ENCODE assay signal across 11 cellular contexts in the genomic region with DNA sequence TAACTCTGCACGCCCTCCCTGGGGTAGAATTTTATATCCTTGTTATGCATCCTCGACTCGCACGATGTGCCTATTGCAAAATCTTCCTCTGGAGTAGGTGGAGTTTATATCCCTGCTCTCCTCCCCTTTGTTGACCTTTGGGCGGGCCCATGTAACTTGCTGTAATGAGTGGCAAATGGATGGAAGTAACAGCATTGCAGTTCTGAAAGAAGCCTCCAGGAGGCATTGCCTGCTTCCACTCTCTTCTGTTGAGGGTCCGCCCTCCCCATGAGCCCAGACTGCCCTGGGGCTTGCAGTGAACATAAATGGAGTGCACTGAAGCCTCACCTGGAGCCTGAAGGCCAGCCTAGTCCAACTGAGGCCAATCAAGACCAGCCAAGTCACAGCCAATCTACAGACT.
DNase-seq lines count a peak whose midpoint lies in the region; ATAC-seq and TF ChIP-seq lines count a peak whose summit lies in the region.
"Had no signal": no experiment of that assay in that cellular context is flagged by ENCODE, and none has a peak within 500 bp of the region (broad histone marks: within the 10 kb centered on the region; RNA-seq: fewer than 3 reads in every experiment).

No MANE protein-coding gene starts in this region.

- H3K4me1 ChIP-seq in mucosa of descending colon (ENCODE audit: low read depth), result no peaks in the 10 kb centered on the region
- no peaks in the 10 kb centered on the region for H3K4me1 ChIP-seq in mesenchymal stem cell (ENCODE audit: control insufficient read depth, insufficient read depth, low read depth, low read length)
- H3K4me1 ChIP-seq: breast epithelium had no signal

- H2AFZ ChIP-seq in mesenchymal stem cell (ENCODE audit: low read depth, low read length), result no peak overlapping the region

- H3K4ac ChIP-seq in mesenchymal stem cell (ENCODE audit: low read depth in 1 of 2, low read length in 2 of 2), result no peak overlapping the region

- H3K23ac ChIP-seq in mesenchymal stem cell (ENCODE audit: low read length in 2 of 2), result no peak overlapping the region

- DNase-seq in NCI-H748 (lab: John Stamatoyannopoulos, UW; ENCODE audit: unreplicated experiment) (peak; percentile 40), NCI-H748 treated with DMSO at 0.1 percent for 48 hours (lab: John Stamatoyannopoulos, UW) (no peak), HT-29 (ENCODE audit: low spot score) (peak; percentile 49), SK-N-DZ (ENCODE audit: low spot score) (peak; percentile 18), mucosa of descending colon (no peak), mesenchymal stem cell (no peak)
- DNase-seq: activated T-cell treated with anti-CD3 and anti-CD28 coated beads, Interleukin-2, amount 50 U/mL, for 4 hours had no signal

- ATAC-seq in mucosa of descending colon (peak; percentile 29), HG03039 (IDR thresholded peaks at IDR 0.05; ENCODE audit: unreplicated experiment) (no peak), GM18909 (IDR thresholded peaks at IDR 0.05; ENCODE audit: poor library complexity, unreplicated experiment) (no peak)
- ATAC-seq: activated T-cell treated with anti-CD3 and anti-CD28 coated beads, Interleukin-2, amount 50 U/mL, for 4 hours had no signal

- no peak overlapping the region for H4K91ac ChIP-seq in mesenchymal stem cell (ENCODE audit: low read length)

- H2BK15ac ChIP-seq in mesenchymal stem cell (ENCODE audit: low read depth, poor library complexity, severe bottlenecking), result no peak overlapping the region

- no peak overlapping the region for H2BK120ac ChIP-seq in mesenchymal stem cell (ENCODE audit: low read depth, low read length)

- intact Hi-C loops in mucosa of descending colon (cut with DNase I, micrococcal nuclease), result no loop called here

- H3K4me2 ChIP-seq in mesenchymal stem cell (ENCODE audit: low read length, poor library complexity, severe bottlenecking), result no peak overlapping the region

- 74% methylated on average over 6 of the region's 6 CpGs for WGBS in mesenchymal stem cell

- H2BK12ac ChIP-seq in mesenchymal stem cell (ENCODE audit: low read length in 2 of 2), result no peak overlapping the region

- H3K36me3 ChIP-seq in mucosa of descending colon (ENCODE audit: low read depth), result no peaks in the 10 kb centered on the region
- H3K36me3 ChIP-seq in mesenchymal stem cell (ENCODE audit: control insufficient read depth in 1 of 2, insufficient read depth in 2 of 2, low read depth in 1 of 2, low read length in 2 of 2), result no peaks in the 10 kb centered on the region
- H3K36me3 ChIP-seq: breast epithelium had no signal

- H4K8ac ChIP-seq in mesenchymal stem cell (ENCODE audit: low read length), result no peak overlapping the region

- no peaks in the 10 kb centered on the region for H3K79me1 ChIP-seq in mesenchymal stem cell (replicated peaks; ENCODE audit: low read length, poor library complexity, severe bottlenecking)

- H3K9ac ChIP-seq in mesenchymal stem cell (ENCODE audit: low read length), result no peak overlapping the region

- H3K18ac ChIP-seq in mesenchymal stem cell (ENCODE audit: low read depth in 1 of 2, low read length in 2 of 2), result no peak overlapping the region

- no peak overlapping the region for H2BK5ac ChIP-seq in mesenchymal stem cell (ENCODE audit: low read depth, low read length, poor library complexity, severe bottlenecking)

- TF ChIP-seq CTCF in mucosa of descending colon (IDR thresholded peaks at IDR 0.05), result no peak

- no peak overlapping the region for H3K27ac ChIP-seq in mesenchymal stem cell (ENCODE audit: low read length, poor library complexity, severe bottlenecking)
- H3K27ac ChIP-seq: breast epithelium, epithelial cell of prostate had no signal

- H3K4me3 ChIP-seq in mucosa of descending colon (no peak overlapping the region), mesenchymal stem cell (ENCODE audit: insufficient read depth in 1 of 2, low read depth in 1 of 2, low read length in 2 of 2) (no peak overlapping the region)
- H3K4me3 ChIP-seq: breast epithelium had no signal

- H2AK5ac ChIP-seq in mesenchymal stem cell (ENCODE audit: low read length, severe bottlenecking), result no peak overlapping the region

- peaks cover 0 to 5% of the 10 kb centered on the region in 2 experiments for H3K27me3 ChIP-seq in mesenchymal stem cell (ENCODE audit: control insufficient read depth in 1 of 2, insufficient read depth in 1 of 2, low read length in 2 of 2)

- H3K14ac ChIP-seq in mesenchymal stem cell (ENCODE audit: low read length in 2 of 2), result no peak overlapping the region

- H3K9me3 ChIP-seq in mucosa of descending colon (no peaks in the 10 kb centered on the region), mesenchymal stem cell (ENCODE audit: control insufficient read depth, low read length) (no peaks in the 10 kb centered on the region)
- H3K9me3 ChIP-seq: breast epithelium had no signal

Comparison
In these comparisons a context has a peak if more than half of its experiments do, and no peak if none do; other contexts are left out.
1. DNase-seq: peak in NCI-H748 (single experiment), HT-29 (single experiment) and SK-N-DZ (single experiment); none in NCI-H748 treated with DMSO at 0.1 percent for 48 hours (single experiment), mucosa of descending colon (0 of 3) and mesenchymal stem cell (single experiment).